In the genomic region with DNA sequence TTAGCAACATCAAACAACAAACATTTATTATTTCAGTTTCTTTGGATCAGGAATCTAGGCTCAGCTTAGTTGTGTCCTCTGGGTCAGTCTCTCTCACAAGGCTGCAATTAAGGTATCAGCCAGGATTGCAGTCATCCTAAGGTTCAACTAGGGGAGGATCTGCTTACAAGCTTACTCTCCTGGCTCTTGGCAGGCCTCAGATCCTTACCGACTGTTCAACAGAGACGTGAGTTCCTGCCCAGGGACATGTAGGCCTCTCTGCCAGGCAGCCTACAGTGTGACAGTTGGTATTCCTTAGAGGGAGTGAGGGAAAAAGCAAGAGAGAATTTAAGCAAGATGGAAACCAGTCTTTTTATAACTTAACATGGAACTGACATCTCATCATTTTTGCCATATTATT, we compare ENCODE assay signal across 22 cellular contexts.
DNase-seq lines count a peak whose midpoint lies in the region; ATAC-seq and TF ChIP-seq lines count a peak whose summit lies in the region.
"Had no signal": no experiment of that assay in that cellular context is flagged by ENCODE, and none has a peak within 500 bp of the region (broad histone marks: within the 10 kb centered on the region; RNA-seq: fewer than 3 reads in every experiment).

No MANE protein-coding gene starts in this region.

- no peak overlapping the region for H3K4me3 ChIP-seq in WERI-Rb-1 (ENCODE audit: low read depth, low read length)
- H3K4me3 ChIP-seq in thyroid gland (replicated peaks in 1 of 3), result no peak overlapping the region
- H3K4me3 ChIP-seq: A549; BLaER1 treated with 17β-estradiol and CSF1 and Interleukin-3, amounts not matched to agents 10 nM and 100 nM; GM23338 had no signal

- H3K27ac Mint-ChIP-seq in mesothelial cell of epicardium, result peak overlapping the region; percentile 11
- H3K27ac Mint-ChIP-seq: CD14-positive monocyte; CD4-positive, alpha-beta T cell; CD8-positive, alpha-beta memory T cell; GM23338; H9 had no signal

- TF ChIP-seq POLR2A in thyroid gland (IDR thresholded peaks at IDR 0.05), result no peak

- TF ChIP-seq CTCF in WERI-Rb-1 (IDR thresholded peaks at IDR 0.05; ENCODE audit: low read depth, low read length), result no peak
- TF ChIP-seq CTCF in mesothelial cell of epicardium (IDR thresholded peaks at IDR 0.05; ENCODE audit: unreplicated experiment), result no peak
- TF ChIP-seq CTCF in thyroid gland (IDR thresholded peaks at IDR 0.05), result no peak

- H3K9me3 ChIP-seq in WERI-Rb-1 (ENCODE audit: severe bottlenecking) (no peaks in the 10 kb centered on the region), thyroid gland (no peaks in the 10 kb centered on the region)
- H3K9me3 ChIP-seq: A549, BE2C had no signal

- H3K27me3 ChIP-seq in WERI-Rb-1 (ENCODE audit: insufficient read depth, low read depth, severe bottlenecking) (no peaks in the 10 kb centered on the region), thyroid gland (no peaks in the 10 kb centered on the region)
- H3K27me3 ChIP-seq: BE2C; BLaER1 treated with 17β-estradiol and CSF1 and Interleukin-3, amounts not matched to agents 10 nM and 100 nM had no signal

- intact Hi-C loops in thyroid gland (cut with DNase I), result no loop called here

- no peak for ATAC-seq in HG02840 (IDR thresholded peaks at IDR 0.05; ENCODE audit: low FRiP score, unreplicated experiment)
- no peak for ATAC-seq in HG03097 (IDR thresholded peaks at IDR 0.05; ENCODE audit: low FRiP score, unreplicated experiment)
- ATAC-seq: A549, GM23338, HCT116 had no signal

- no peaks in the 10 kb centered on the region for H3K36me3 ChIP-seq in WERI-Rb-1
- H3K36me3 ChIP-seq in thyroid gland, result no peaks in the 10 kb centered on the region
- H3K36me3 ChIP-seq: BE2C had no signal

- H3K9me3 Mint-ChIP-seq in mesothelial cell of epicardium, result peaks cover 31% of the 10 kb centered on the region

- H3K27me3 Mint-ChIP-seq in mesothelial cell of epicardium (ENCODE audit: low read depth), result no peaks in the 10 kb centered on the region
- H3K27me3 Mint-ChIP-seq: CD4-positive, alpha-beta T cell; CD8-positive, alpha-beta memory T cell had no signal

- H3K27ac ChIP-seq in WERI-Rb-1, result no peak overlapping the region
- H3K27ac ChIP-seq in thyroid gland, result no peak overlapping the region
- H3K27ac ChIP-seq: A549; BLaER1 treated with 17β-estradiol and CSF1 and Interleukin-3, amounts not matched to agents 10 nM and 100 nM had no signal

- H3K4me3 Mint-ChIP-seq in mesothelial cell of epicardium, result no peak overlapping the region
- H3K4me3 Mint-ChIP-seq: CD14-positive monocyte; CD4-positive, alpha-beta T cell; CD8-positive, alpha-beta memory T cell; GM23338; H9 had no signal

- peaks cover 19% of the 10 kb centered on the region for H3K36me3 Mint-ChIP-seq in mesothelial cell of epicardium

- DNase-seq in NCI-H82 (lab: John Stamatoyannopoulos, UW), result peak; percentile 67
- no peak for DNase-seq in NCI-H82 treated with DMSO at 0.1 percent for 48 hours (lab: John Stamatoyannopoulos, UW; ENCODE audit: unreplicated experiment)
- peak; percentile 44 for DNase-seq in WERI-Rb-1
- DNase-seq in mesothelial cell of epicardium (ENCODE audit: low spot score in 2 of 2, unreplicated experiment in 2 of 2), result no peak
- DNase-seq in thyroid gland, result peak; percentile 31 to 52
- no peak for DNase-seq in GM19238 (ENCODE audit: insufficient read length, low spot score)
- DNase-seq: 8988T; ACHN; AML-193; BE2C; CD4-positive, alpha-beta T cell; CD8-positive, alpha-beta memory T cell; DMS53; DMS79 treated with DMSO at 0.1 percent for 48 hours; H9 had no signal

- H3K4me1 Mint-ChIP-seq in mesothelial cell of epicardium, result peaks cover 16% of the 10 kb centered on the region
- H3K4me1 Mint-ChIP-seq: CD14-positive monocyte; CD8-positive, alpha-beta memory T cell had no signal

- peaks cover 3 to 6% of the 10 kb centered on the region in 2 donors for H3K4me1 ChIP-seq in thyroid gland
- H3K4me1 ChIP-seq: A549; BE2C; BLaER1 treated with 17β-estradiol and CSF1 and Interleukin-3, amounts not matched to agents 10 nM and 100 nM had no signal

- whole genome bisulfite sequencing in thyroid gland, 2 donors, result 30 to 42% methylated on average over 2 of the region's 2 CpGs

Comparison
In these comparisons a context has a peak if more than half of its experiments do, and no peak if none do; other contexts are left out.
1. DNase-seq: peak in NCI-H82 (single experiment), WERI-Rb-1 (single experiment) and thyroid gland (2 of 2); none in NCI-H82 treated with DMSO at 0.1 percent for 48 hours (single experiment), mesothelial cell of epicardium (0 of 2) and GM19238 (single experiment).